Comparison of ENCODE assay signal across 15 cellular contexts in the genomic region with DNA sequence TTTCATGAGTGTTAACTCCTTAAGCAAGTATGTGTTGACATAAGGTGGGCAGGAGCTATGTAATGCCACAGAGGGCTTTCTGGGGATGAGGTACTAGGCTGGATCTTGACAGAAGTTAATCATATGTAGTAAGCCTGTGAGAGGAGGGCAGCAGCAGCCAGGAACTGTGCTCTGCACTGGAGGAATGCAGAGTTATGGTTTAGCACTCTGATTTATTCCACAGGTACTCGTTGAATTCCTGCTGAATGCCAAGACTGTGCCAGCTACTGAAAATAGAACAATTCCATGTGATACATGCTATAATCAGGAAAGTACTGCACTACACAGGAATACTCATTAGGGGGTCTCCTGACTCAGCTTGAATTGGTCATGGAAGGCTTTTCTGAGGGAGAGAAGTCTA. TPM values are rescaled to one million over a fixed set of nuclear protein-coding genes. Genes with fewer than 3 reads are reported as not detected.
A peak's percentile ranks its signal among the peaks of the same experiment; 100 is the strongest.
DNase-seq lines count a peak whose midpoint lies in the region; ATAC-seq and TF ChIP-seq lines count a peak whose summit lies in the region.
"Had no signal": no experiment of that assay in that cellular context is flagged by ENCODE, and none has a peak within 500 bp of the region (broad histone marks: within the 10 kb centered on the region; RNA-seq: fewer than 3 reads in every experiment).

No MANE protein-coding gene starts in this region.

- CTCF ChIA-PET in activated CD4-positive, alpha-beta memory T cell treated with anti-CD3 and anti-CD28 coated beads for 36 hours (lab: Charles Lee): interaction anchor here (0.7 to 1.3 kb wide), 4 partner anchors 9 to 122 kb away, joined by 3 to 6 read pairs (median 4); no protein-coding TSS in a partner anchor
- CTCF ChIA-PET in activated CD4-positive, alpha-beta memory T cell treated with anti-CD3 and anti-CD28 coated beads, Interleukin-2, amount 10 ng/mL, durations not matched to agents 7 days and 5 days (lab: Charles Lee): interaction anchor here (1.1 kb wide), 1 partner anchor 55 kb away, joined by 3 read pairs; no protein-coding TSS in a partner anchor

- no peak for DNase-seq in activated CD4-positive, alpha-beta memory T cell treated with anti-CD3 and anti-CD28 coated beads for 36 hours
- DNase-seq in activated CD4-positive, alpha-beta memory T cell treated with anti-CD3 and anti-CD28 coated beads, Interleukin-2, amount 10 ng/mL, durations not matched to agents 7 days and 5 days: no peak
- peak; percentile 26 for DNase-seq in NCI-H524 treated with DMSO at 0.1 percent for 48 hours (lab: John Stamatoyannopoulos, UW)
- no peak for DNase-seq in immature natural killer cell
- DNase-seq in retinal pigment epithelial cell (ENCODE audit: low read depth): peak; percentile 49
- no peak for DNase-seq in NCI-H1048 (lab: John Stamatoyannopoulos, UW)
- DNase-seq in NCI-H2196 treated with DMSO at 0.1 percent for 48 hours (lab: John Stamatoyannopoulos, UW; ENCODE audit: unreplicated experiment): no peak
- DNase-seq: anterior cingulate cortex; esophagus squamous epithelium; heart right ventricle; MM.1S; NK-92 treated with Interleukin-12 subunit alpha and Interleukin-12 subunit beta, amount 100 ng/mL, for 24 hours; stimulated activated naive CD4-positive, alpha-beta T cell treated with Interleukin-2 at 50 U/mL for 16 hours had no signal

- H3K36me3 Mint-ChIP-seq in activated CD4-positive, alpha-beta memory T cell treated with anti-CD3 and anti-CD28 coated beads for 36 hours: peaks cover 40% of the 10 kb centered on the region
- H3K36me3 Mint-ChIP-seq in activated CD4-positive, alpha-beta memory T cell treated with anti-CD3 and anti-CD28 coated beads, Interleukin-2, amount 10 ng/mL, durations not matched to agents 7 days and 5 days (ENCODE audit: low read depth): peaks cover 54% of the 10 kb centered on the region
- peaks cover 0 to 5% (median 3%) of the 10 kb centered on the region in 3 donors for H3K36me3 Mint-ChIP-seq in immature natural killer cell

- peaks cover 96% of the 10 kb centered on the region for H3K4me1 Mint-ChIP-seq in activated CD4-positive, alpha-beta memory T cell treated with anti-CD3 and anti-CD28 coated beads for 36 hours (ENCODE audit: low read depth)
- peaks cover 93% of the 10 kb centered on the region for H3K4me1 Mint-ChIP-seq in activated CD4-positive, alpha-beta memory T cell treated with anti-CD3 and anti-CD28 coated beads, Interleukin-2, amount 10 ng/mL, durations not matched to agents 7 days and 5 days
- H3K4me1 Mint-ChIP-seq in immature natural killer cell: peaks cover 96 to 99% of the 10 kb centered on the region in 2 donors

- no peak for ATAC-seq in HG03139 (IDR thresholded peaks at IDR 0.05; ENCODE audit: unreplicated experiment)

- H3K27me3 Mint-ChIP-seq in activated CD4-positive, alpha-beta memory T cell treated with anti-CD3 and anti-CD28 coated beads for 36 hours: no peaks in the 10 kb centered on the region
- no peaks in the 10 kb centered on the region for H3K27me3 Mint-ChIP-seq in activated CD4-positive, alpha-beta memory T cell treated with anti-CD3 and anti-CD28 coated beads, Interleukin-2, amount 10 ng/mL, durations not matched to agents 7 days and 5 days
- H3K27me3 Mint-ChIP-seq in immature natural killer cell (ENCODE audit: low read depth in 3 of 3): peaks cover 0 to 4% (median 2%) of the 10 kb centered on the region in 3 donors

- POLR2A ChIA-PET in activated CD4-positive, alpha-beta memory T cell treated with anti-CD3 and anti-CD28 coated beads for 36 hours (lab: Charles Lee): interaction anchor here (1.2 kb wide), 1 partner anchor 9 kb away, joined by 4 read pairs; no protein-coding TSS in a partner anchor
- POLR2A ChIA-PET in activated CD4-positive, alpha-beta memory T cell treated with anti-CD3 and anti-CD28 coated beads, Interleukin-2, amount 10 ng/mL, durations not matched to agents 7 days and 5 days (lab: Charles Lee): interaction anchor here (0.9 to 3.7 kb wide), 9 partner anchors 9 to 97 kb away, joined by 3 to 27 read pairs (median 4); partner anchors contain the start of genes SRSF5 and SUSD6

- intact Hi-C loops in activated CD4-positive, alpha-beta memory T cell treated with anti-CD3 and anti-CD28 coated beads for 36 hours (cut with micrococcal nuclease): no loop called here

- peak; percentile 2 for TF ChIP-seq CTCF in retinal pigment epithelial cell (conservative IDR thresholded peaks at IDR 0.05; ENCODE audit: low read depth, low read length)

- H3K4me3 Mint-ChIP-seq in activated CD4-positive, alpha-beta memory T cell treated with anti-CD3 and anti-CD28 coated beads for 36 hours: no peak overlapping the region
- no peak overlapping the region for H3K4me3 Mint-ChIP-seq in activated CD4-positive, alpha-beta memory T cell treated with anti-CD3 and anti-CD28 coated beads, Interleukin-2, amount 10 ng/mL, durations not matched to agents 7 days and 5 days
- no peak overlapping the region for H3K4me3 Mint-ChIP-seq in immature natural killer cell

- peak overlapping the region; percentile 97 for H3K27ac Mint-ChIP-seq in activated CD4-positive, alpha-beta memory T cell treated with anti-CD3 and anti-CD28 coated beads for 36 hours
- H3K27ac Mint-ChIP-seq in activated CD4-positive, alpha-beta memory T cell treated with anti-CD3 and anti-CD28 coated beads, Interleukin-2, amount 10 ng/mL, durations not matched to agents 7 days and 5 days: no peak overlapping the region
- peak overlapping the region in 4 of 6 donors; percentile 4 to 82 (median 39) for H3K27ac Mint-ChIP-seq in immature natural killer cell

- H3K9me3 Mint-ChIP-seq in activated CD4-positive, alpha-beta memory T cell treated with anti-CD3 and anti-CD28 coated beads for 36 hours: no peaks in the 10 kb centered on the region
- no peaks in the 10 kb centered on the region for H3K9me3 Mint-ChIP-seq in activated CD4-positive, alpha-beta memory T cell treated with anti-CD3 and anti-CD28 coated beads, Interleukin-2, amount 10 ng/mL, durations not matched to agents 7 days and 5 days
- H3K9me3 Mint-ChIP-seq in immature natural killer cell: no peaks in the 10 kb centered on the region

- no peak overlapping the region for H3K4me3 ChIP-seq in retinal pigment epithelial cell (ENCODE audit: low read length)
- H3K4me3 ChIP-seq: esophagus squamous epithelium, heart right ventricle, vagina had no signal

RNA-seq across cellular contexts. Expression of gene SUSD6, which starts 58.7 kb away (rescaled TPM):
- 10 to 100 TPM; 69.9 to 72.2 TPM for total RNA-seq in activated CD4-positive, alpha-beta memory T cell treated with anti-CD3 and anti-CD28 coated beads for 36 hours
- total RNA-seq in activated CD4-positive, alpha-beta memory T cell treated with anti-CD3 and anti-CD28 coated beads, Interleukin-2, amount 10 ng/mL, durations not matched to agents 7 days and 5 days: 10 to 100 TPM; 63.4 to 65.2 TPM
- 10 to 100 TPM; 13.0 to 24.1 (median 15.5) TPM for polyA plus RNA-seq in immature natural killer cell

Comparison
In these comparisons a context has a peak if more than half of its experiments do, and no peak if none do; other contexts are left out.
1. DNase-seq: peak in NCI-H524 treated with DMSO at 0.1 percent for 48 hours (single experiment) and retinal pigment epithelial cell (single experiment); none in activated CD4-positive, alpha-beta memory T cell treated with anti-CD3 and anti-CD28 coated beads for 36 hours (single experiment), activated CD4-positive, alpha-beta memory T cell treated with anti-CD3 and anti-CD28 coated beads, Interleukin-2, amount 10 ng/mL, durations not matched to agents 7 days and 5 days (single experiment), immature natural killer cell (0 of 3), NCI-H1048 (single experiment) and NCI-H2196 treated with DMSO at 0.1 percent for 48 hours (single experiment).